In genomic region chr2:110818767-110819481, GRCh38 we compare ENCODE assay signal across 12 cellular contexts.
DNase-seq lines count a peak whose midpoint lies in the region; ATAC-seq and TF ChIP-seq lines count a peak whose summit lies in the region.
"Had no signal": no experiment of that assay in that cellular context is flagged by ENCODE, and none has a peak within 500 bp of the region (broad histone marks: within the 10 kb centered on the region; RNA-seq: fewer than 3 reads in every experiment).

No MANE protein-coding gene starts in this region.

- H3K4me1 ChIP-seq in foreskin keratinocyte (no peaks in the 10 kb centered on the region), ascending aorta (no peaks in the 10 kb centered on the region)
- H3K4me1 ChIP-seq: sigmoid colon had no signal

- CTCF ChIA-PET in AG04450 (lab: Charles Lee) = interaction anchor here (1.1 kb wide), 1 partner anchor 34 kb away, joined by 3 read pairs; no protein-coding TSS in a partner anchor

- DNase-seq in AG04450 (ENCODE audit: low read depth, low spot score) = no peak
- peak; percentile 12 for DNase-seq in OCI-M1 (lab: John Stamatoyannopoulos, UW)
- no peak for DNase-seq in foreskin keratinocyte
- DNase-seq in ascending aorta (ENCODE audit: low spot score in 2 of 2) = no peak
- no peak for DNase-seq in posterior cingulate gyrus
- DNase-seq in hippocampal formation (lab: John Stamatoyannopoulos, UW) = no peak
- DNase-seq: activated CD4-positive, alpha-beta T cell treated with anti-CD3 and anti-CD28 coated beads, Interleukin-2, amount 50 U/mL, for 1 hour; naive B cell; NCI-H2171; sigmoid colon had no signal

- TF ChIP-seq CTCF in AG04450 (IDR thresholded peaks at IDR 0.05; ENCODE audit: low read depth, low read length) = 0 out of 2 replicates have a peak, but pooled peaks have one; percentile 16
- TF ChIP-seq CTCF in GM12873 (IDR thresholded peaks at IDR 0.05; ENCODE audit: insufficient read depth, low read depth, low read length, missing control alignments) = peak; percentile 40
- peak; percentile 10 for TF ChIP-seq CTCF in foreskin keratinocyte (conservative IDR thresholded peaks at IDR 0.05)
- no peak for TF ChIP-seq CTCF in ascending aorta (IDR thresholded peaks at IDR 0.05)

- ATAC-seq in foreskin keratinocyte = no peak
- no peak for ATAC-seq in HG02763 (IDR thresholded peaks at IDR 0.05; ENCODE audit: unreplicated experiment)

- H3K27me3 ChIP-seq in AG04450 (ENCODE audit: control insufficient read depth, insufficient read depth, low read length) = peaks cover 6% of the 10 kb centered on the region
- peaks cover 32% of the 10 kb centered on the region for H3K27me3 ChIP-seq in foreskin keratinocyte
- H3K27me3 ChIP-seq in ascending aorta = no peaks in the 10 kb centered on the region
- H3K27me3 ChIP-seq: sigmoid colon had no signal

- POLR2A ChIA-PET in AG04450 (lab: Yijun Ruan, JAX) = no interaction called here

- intact Hi-C loops in ascending aorta (cut with DNase I) (no loop called here), posterior cingulate gyrus (cut with DNase I) (no loop called here)

- H3K4me3 ChIP-seq in AG04450 (ENCODE audit: low read depth, low read length) (no peak overlapping the region), ascending aorta (no peak overlapping the region)
- H3K4me3 ChIP-seq: sigmoid colon had no signal

- H3K27ac ChIP-seq in AG04450 (ENCODE audit: low read depth, low read length) (no peak overlapping the region), foreskin keratinocyte (no peak overlapping the region), ascending aorta (no peak overlapping the region)
- H3K27ac ChIP-seq: sigmoid colon had no signal

- H3K9me3 ChIP-seq in AG04450 (ENCODE audit: control insufficient read depth, insufficient read depth, low read length) = no peaks in the 10 kb centered on the region
- H3K9me3 ChIP-seq in ascending aorta = peaks cover 5 to 6% of the 10 kb centered on the region in 2 donors
- H3K9me3 ChIP-seq: sigmoid colon had no signal

- no peaks in the 10 kb centered on the region for H3K36me3 ChIP-seq in ascending aorta
- H3K36me3 ChIP-seq: sigmoid colon had no signal

Comparison
In these comparisons a context has a peak if more than half of its experiments do, and no peak if none do; other contexts are left out.
1. CTCF ChIP-seq: peak in AG04450 (single experiment), GM12873 (single experiment) and foreskin keratinocyte (single experiment); none in ascending aorta (0 of 3).